ENCODE assay signal across 19 cellular contexts in genomic region chr11:132457445-132457844, GRCh38.
"Had no signal": no experiment of that assay in that cellular context is flagged by ENCODE, and none has a peak within 500 bp of the region (broad histone marks: within the 10 kb centered on the region; RNA-seq: fewer than 3 reads in every experiment).

No MANE protein-coding gene starts in this region.

- H3K27ac ChIP-seq: coronary artery, dorsolateral prefrontal cortex, esophagus muscularis mucosa, foreskin keratinocyte, gastroesophageal sphincter, heart left ventricle, hepatocyte, left lung, lower lobe of right lung had no signal

- H3K4me3 ChIP-seq: coronary artery, dorsolateral prefrontal cortex, esophagus muscularis mucosa, gastroesophageal sphincter, heart left ventricle, hepatocyte, left lung, lower lobe of right lung, mucosa of descending colon had no signal

- ATAC-seq: foreskin keratinocyte, gastroesophageal sphincter, heart left ventricle, left cardiac atrium, left lung, left ventricle myocardium superior, lower lobe of right lung, mucosa of descending colon had no signal

- H3K36me3 ChIP-seq: esophagus muscularis mucosa, gastroesophageal sphincter, heart left ventricle, left lung, lower lobe of right lung had no signal

- DNase-seq: dermis blood vessel endothelial cell; dorsolateral prefrontal cortex; effector CD4-positive, alpha-beta T cell; effector memory CD4-positive, alpha-beta T cell; foreskin keratinocyte; heart left ventricle; hypothalamus; immature natural killer cell; left cardiac atrium; left lung; left ventricle myocardium superior; lower lobe of right lung; mesenchymal stem cell; mucosa of descending colon; naive B cell had no signal

- H3K9me3 ChIP-seq: esophagus muscularis mucosa, gastroesophageal sphincter, left lung, lower lobe of right lung had no signal

- H3K4me2 ChIP-seq: hepatocyte had no signal

- H3K79me2 ChIP-seq: hepatocyte had no signal

- H2AFZ ChIP-seq: hepatocyte had no signal

- H3K4me1 ChIP-seq: esophagus muscularis mucosa, foreskin keratinocyte, gastroesophageal sphincter, heart left ventricle, left lung, lower lobe of right lung had no signal

- H3K27me3 ChIP-seq: esophagus muscularis mucosa, foreskin keratinocyte, gastroesophageal sphincter, hepatocyte, left lung had no signal
